In the genomic region with DNA sequence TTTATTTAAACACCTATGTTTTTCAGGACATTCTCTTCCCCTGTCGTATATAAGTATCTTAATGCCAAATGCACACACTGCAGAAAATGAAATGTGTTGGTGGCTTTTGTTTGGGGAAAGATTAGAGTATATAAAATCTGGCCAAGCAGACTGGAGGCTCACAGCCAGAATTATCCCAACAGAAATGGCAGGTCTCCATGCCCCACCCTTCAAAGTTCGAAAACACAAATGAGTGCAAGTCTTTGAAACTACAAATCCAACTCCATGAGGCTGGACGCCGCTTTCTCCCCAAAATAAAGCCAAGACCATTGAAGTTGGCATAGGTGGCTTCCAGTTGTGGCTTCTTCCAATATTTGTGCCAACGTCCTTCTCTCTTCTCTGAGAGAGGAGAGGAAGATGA, we compare ENCODE assay signal across 14 cellular contexts.
DNase-seq lines count a peak whose midpoint lies in the region; ATAC-seq and TF ChIP-seq lines count a peak whose summit lies in the region.
"Had no signal": no experiment of that assay in that cellular context is flagged by ENCODE, and none has a peak within 500 bp of the region (broad histone marks: within the 10 kb centered on the region; RNA-seq: fewer than 3 reads in every experiment).

No MANE protein-coding gene starts in this region.

- no peak overlapping the region for H4K91ac ChIP-seq in H9 (ENCODE audit: insufficient read length, low read depth, low read length)

- H3K79me2 ChIP-seq in H9 (ENCODE audit: insufficient read depth, low read length): no peaks in the 10 kb centered on the region

- H3T11ph ChIP-seq in H9 (ENCODE audit: low read length): no peak overlapping the region

- no peak for TF ChIP-seq CTCF in H9 (conservative IDR thresholded peaks at IDR 0.05)
- TF ChIP-seq CTCF in chondrocyte (IDR thresholded peaks at IDR 0.05): no peak

- no peaks in the 10 kb centered on the region for H3K79me1 ChIP-seq in H9 (ENCODE audit: insufficient read depth, low read depth, low read length, poor library complexity, severe bottlenecking)

- H3K9me3 ChIP-seq in H9 (ENCODE audit: control insufficient read depth, low read depth, low read length): no peaks in the 10 kb centered on the region

- no peak overlapping the region for H3K56ac ChIP-seq in H9 (ENCODE audit: insufficient read length, low read depth, low read length)

- H3K4me2 ChIP-seq in H9 (ENCODE audit: insufficient read depth, insufficient read length, low read length): no peak overlapping the region

- H2BK120ac ChIP-seq in H9 (ENCODE audit: low read depth, low read length, poor library complexity, severe bottlenecking): no peak overlapping the region

- no peak overlapping the region for H3K23ac ChIP-seq in H9 (ENCODE audit: insufficient read length, low read depth, low read length)

- H3K27ac ChIP-seq in H9 (ENCODE audit: insufficient read length, low read depth, low read length) (no peak overlapping the region), skin epidermis (peak overlapping the region in 19 of 21 experiments; percentile 6 to 90 (median 59))

- H2AK5ac ChIP-seq in H9 (ENCODE audit: insufficient read length, low read length): no peak overlapping the region

- H3K9me3 Mint-ChIP-seq in H9 (no peaks in the 10 kb centered on the region; a peak in 2 of 5 replicates), chondrocyte (ENCODE audit: low read depth) (peaks cover 4% of the 10 kb centered on the region)
- H3K9me3 Mint-ChIP-seq: activated T-helper 1 cell treated with anti-CD3 and anti-CD28 coated beads, Interleukin-12 subunit alpha, Interleukin-12 subunit beta, Interleukin-2, Interleukin-4 antibody, amounts not matched to agents 30 ng/mL and 10 ng/mL and 1 ng/mL, durations not matched to agents 14 hours and 24 hours and 36 hours; dendritic cell treated with granulocyte-macrophage colony-stimulating factor and Interleukin-4, amounts not matched to agents 40 ng/mL and 50 ng/mL, for 4 days; stimulated activated effector memory CD8-positive, alpha-beta T cell treated with anti-CD3 and anti-CD28 coated beads, Interleukin-12 subunit alpha, Interleukin-12 subunit beta, amount 100 ng/mL, for 72 hours had no signal

- no peak overlapping the region for H4K5ac ChIP-seq in H9 (ENCODE audit: insufficient read length, low read depth, low read length)

- no peak overlapping the region for H3K4me3 Mint-ChIP-seq in H9
- peak overlapping the region; percentile 2 for H3K4me3 Mint-ChIP-seq in chondrocyte (ENCODE audit: unreplicated experiment)
- H3K4me3 Mint-ChIP-seq: activated T-helper 1 cell treated with anti-CD3 and anti-CD28 coated beads, Interleukin-12 subunit alpha, Interleukin-12 subunit beta, Interleukin-2, Interleukin-4 antibody, amounts not matched to agents 30 ng/mL and 10 ng/mL and 1 ng/mL, durations not matched to agents 14 hours and 24 hours and 36 hours; dendritic cell treated with granulocyte-macrophage colony-stimulating factor and Interleukin-4, amounts not matched to agents 40 ng/mL and 50 ng/mL, for 4 days; stimulated activated effector memory CD8-positive, alpha-beta T cell treated with anti-CD3 and anti-CD28 coated beads, Interleukin-12 subunit alpha, Interleukin-12 subunit beta, amount 100 ng/mL, for 72 hours had no signal

- no peak overlapping the region for H4K8ac ChIP-seq in H9 (replicated peaks; ENCODE audit: insufficient read length, low read depth, low read length)

- H3K4me1 Mint-ChIP-seq in H9: peaks cover 25 to 27% of the 10 kb centered on the region in 2 experiments
- peaks cover 73% of the 10 kb centered on the region for H3K4me1 Mint-ChIP-seq in chondrocyte (ENCODE audit: low read depth)
- H3K4me1 Mint-ChIP-seq: stimulated activated effector memory CD8-positive, alpha-beta T cell treated with anti-CD3 and anti-CD28 coated beads, Interleukin-12 subunit alpha, Interleukin-12 subunit beta, amount 100 ng/mL, for 72 hours had no signal

- H3K27me3 Mint-ChIP-seq in H9 (ENCODE audit: low read depth) (no peaks in the 10 kb centered on the region), chondrocyte (ENCODE audit: low read depth) (no peaks in the 10 kb centered on the region)
- H3K27me3 Mint-ChIP-seq: dendritic cell treated with granulocyte-macrophage colony-stimulating factor and Interleukin-4, amounts not matched to agents 40 ng/mL and 50 ng/mL, for 4 days had no signal

- H3K36me3 Mint-ChIP-seq in H9 (ENCODE audit: insufficient read depth in 1 of 3, low read depth in 3 of 3): peaks cover 4 to 16% (median 14%) of the 10 kb centered on the region in 3 experiments; a peak in 5 of 7 replicates
- peaks cover 10% of the 10 kb centered on the region for H3K36me3 Mint-ChIP-seq in chondrocyte (ENCODE audit: low read depth)
- H3K36me3 Mint-ChIP-seq: stimulated activated effector memory CD8-positive, alpha-beta T cell treated with anti-CD3 and anti-CD28 coated beads, Interleukin-12 subunit alpha, Interleukin-12 subunit beta, amount 100 ng/mL, for 72 hours had no signal

- no peaks in the 10 kb centered on the region; the same call in 1 of the 2 replicates for H3K4me1 ChIP-seq in H9 (ENCODE audit: insufficient read depth, low read length)

- H3K4me3 ChIP-seq in skin epidermis: no peak overlapping the region

- H3K23me2 ChIP-seq in H9 (ENCODE audit: insufficient read length, low read depth, low read length, poor library complexity, severe bottlenecking): no peaks in the 10 kb centered on the region

- H3K27ac Mint-ChIP-seq in H9 (peak overlapping the region in 2 of 3 experiments; percentile 27 to 79; a peak in 2 of 7 replicates), chondrocyte (ENCODE audit: unreplicated experiment) (peak overlapping the region; percentile 97)
- H3K27ac Mint-ChIP-seq: activated T-helper 1 cell treated with anti-CD3 and anti-CD28 coated beads, Interleukin-12 subunit alpha, Interleukin-12 subunit beta, Interleukin-2, Interleukin-4 antibody, amounts not matched to agents 30 ng/mL and 10 ng/mL and 1 ng/mL, durations not matched to agents 14 hours and 24 hours and 36 hours; dendritic cell treated with granulocyte-macrophage colony-stimulating factor and Interleukin-4, amounts not matched to agents 40 ng/mL and 50 ng/mL, for 4 days; stimulated activated effector memory CD8-positive, alpha-beta T cell treated with anti-CD3 and anti-CD28 coated beads, Interleukin-12 subunit alpha, Interleukin-12 subunit beta, amount 100 ng/mL, for 72 hours had no signal

- no peak overlapping the region for H2BK5ac ChIP-seq in H9 (ENCODE audit: insufficient read length, low read length)

- ATAC-seq in left lobe of liver: peak; percentile 65
- ATAC-seq: stimulated activated effector memory CD8-positive, alpha-beta T cell treated with anti-CD3 and anti-CD28 coated beads, Interleukin-12 subunit alpha, Interleukin-12 subunit beta, amount 100 ng/mL, for 72 hours had no signal

- WGBS in H9 (ENCODE audit: extremely low coverage, insufficient read length, low lambda C conversion rate): no CpG with 5 or more reads among the region's 5 CpGs

- no peaks in the 10 kb centered on the region for H4K20me1 ChIP-seq in H9 (ENCODE audit: control insufficient read depth, insufficient read depth, insufficient read length)

- H2BK20ac ChIP-seq in H9 (ENCODE audit: low read depth, low read length, poor library complexity, severe bottlenecking): no peak overlapping the region

- H3K4ac ChIP-seq in H9 (ENCODE audit: low read depth, low read length): no peak overlapping the region

- H2AFZ ChIP-seq in H9 (ENCODE audit: low read length): no peak overlapping the region

- H3K9ac ChIP-seq in H9 (ENCODE audit: extremely low read depth, insufficient read length, low read length): no peak overlapping the region

- no peak overlapping the region for H2BK15ac ChIP-seq in H9 (ENCODE audit: low read depth, low read length)

- H3K14ac ChIP-seq in H9 (ENCODE audit: insufficient read depth, low read length): no peak overlapping the region

- DNase-seq in H9 (no peak), chondrocyte (ENCODE audit: low spot score) (no peak), left lobe of liver (ENCODE audit: low spot score) (peak; percentile 76), SHP77 (lab: John Stamatoyannopoulos, UW) (no peak), anterior cingulate cortex (lab: John Stamatoyannopoulos, UW) (no peak), D341Med (ENCODE audit: low spot score) (no peak)
- no peak for DNase-seq in activated T-cell treated with anti-CD3 and anti-CD28 coated beads, Interleukin-2, amount 50 U/mL, for 48 hours
- DNase-seq: activated CD4-positive, CD25-positive, alpha-beta regulatory T cell; MV-4-11; NCI-H510A treated with DMSO at 0.1 percent for 48 hours had no signal

- no peak overlapping the region for H2BK12ac ChIP-seq in H9 (ENCODE audit: insufficient read length, low read depth, low read length)

- H3K27me3 ChIP-seq in H9 (ENCODE audit: insufficient read depth, low read length): no peaks in the 10 kb centered on the region

- H3K18ac ChIP-seq in H9 (ENCODE audit: insufficient read length, low read depth, low read length): no peak overlapping the region
